22 cellular contexts compared by ENCODE assay signal in genomic region chr9:68963416-68963815, GRCh38. TPM values are rescaled to one million over a fixed set of nuclear protein-coding genes. Genes with fewer than 3 reads are reported as not detected.
"Had no signal": no experiment of that assay in that cellular context is flagged by ENCODE, and none has a peak within 500 bp of the region (broad histone marks: within the 10 kb centered on the region; RNA-seq: fewer than 3 reads in every experiment).

No MANE protein-coding gene starts in this region.

- H3K36me3 ChIP-seq: brain microvascular endothelial cell, cardiac muscle cell, SJSA1 had no signal

- ATAC-seq: activated CD8-positive, alpha-beta memory T cell treated with anti-CD3 and anti-CD28 coated beads, Interleukin-2, amount 10 ng/mL, durations not matched to agents 7 days and 5 days; activated T-cell treated with anti-CD3 and anti-CD28 coated beads, Interleukin-2, amount 50 U/mL, for 4 hours had no signal

- H3K27me3 ChIP-seq: brain microvascular endothelial cell, cardiac muscle cell, SJSA1 had no signal

- H3K4me1 ChIP-seq: SJSA1 had no signal

- H3K9me3 ChIP-seq: SJSA1 had no signal

- H3K4me3 ChIP-seq: cardiac muscle cell, SJSA1 had no signal

- DNase-seq: activated B cell treated with CpG ODN at 0.5 μM for 24 hours; activated CD4-positive, alpha-beta T cell treated with anti-CD3 and anti-CD28 coated beads for 1 hour; activated CD4-positive, alpha-beta T cell treated with anti-CD3 and anti-CD28 coated beads, Interleukin-2, amount 10 ng/mL, durations not matched to agents 24 days and 14 days; activated CD4-positive, alpha-beta T cell treated with anti-CD3 and anti-CD28 coated beads, Interleukin-2, amount 50 U/mL, for 48 hours; activated CD8-positive, alpha-beta memory T cell treated with anti-CD3 and anti-CD28 coated beads, Interleukin-2, amount 10 ng/mL, durations not matched to agents 7 days and 5 days; activated effector memory CD4-positive, alpha-beta T cell treated with anti-CD3 and anti-CD28 coated beads, Interleukin-2, amount 50 U/mL, for 16 hours; activated naive CD4-positive, alpha-beta T cell treated with Interleukin-2 at 50 U/mL for 16 hours; activated T-cell treated with anti-CD3 and anti-CD28 coated beads, Interleukin-2, amount 50 U/mL, for 4 hours; amygdala; brain microvascular endothelial cell; KG1; NCI-H1092; NCI-H2029; NCI-H2107; NCI-H2171 treated with DMSO at 0.1 percent for 48 hours; NCI-H345; NCI-H510A; SHP77 had no signal

- H3K27ac ChIP-seq: brain microvascular endothelial cell, cardiac muscle cell, SJSA1 had no signal

RNA-seq across cellular contexts. Expression of gene PRKACG, which starts 50.5 kb away (rescaled TPM):
- total RNA-seq: activated B cell treated with CpG ODN at 0.5 μM for 24 hours; activated CD4-positive, alpha-beta T cell treated with anti-CD3 and anti-CD28 coated beads, Interleukin-2, amount 10 ng/mL, durations not matched to agents 24 days and 14 days; activated CD8-positive, alpha-beta memory T cell treated with anti-CD3 and anti-CD28 coated beads, Interleukin-2, amount 10 ng/mL, durations not matched to agents 7 days and 5 days; activated T-cell treated with anti-CD3 and anti-CD28 coated beads, Interleukin-2, amount 50 U/mL, for 4 hours; astrocyte; cardiac muscle cell; MCF 10A; SJSA1 had no signal
